ENCODE assay signal across 8 cellular contexts in the genomic region with DNA sequence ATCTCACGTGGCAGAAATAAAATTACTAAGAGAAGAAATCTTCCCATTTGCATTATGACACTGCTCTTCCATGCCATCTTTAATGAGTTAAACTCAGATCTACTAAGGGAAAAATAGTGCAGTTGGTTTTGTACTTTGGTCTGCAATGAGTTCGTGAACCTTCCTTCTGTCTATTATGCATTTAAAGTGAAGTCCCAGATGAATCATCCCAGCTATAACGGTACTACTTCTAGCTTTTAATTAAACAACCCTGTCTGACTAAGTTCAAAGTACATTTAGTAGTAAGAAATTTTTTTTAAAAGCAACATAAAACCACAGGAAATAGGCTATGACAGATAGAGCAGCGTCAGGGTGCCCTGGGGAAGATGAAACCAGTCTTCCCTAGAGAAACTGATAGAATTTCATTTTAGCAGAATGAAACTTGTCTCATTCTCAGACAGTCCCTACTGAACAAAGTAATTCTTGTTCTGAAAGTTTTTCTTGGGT. TPM values are rescaled to one million over a fixed set of nuclear protein-coding genes. Genes with fewer than 3 reads are reported as not detected.
A peak's percentile ranks its signal among the peaks of the same experiment; 100 is the strongest.
DNase-seq lines count a peak whose midpoint lies in the region; ATAC-seq and TF ChIP-seq lines count a peak whose summit lies in the region.

No MANE protein-coding gene starts in this region.

- peak; percentile 45 for DNase-seq in KG1 (lab: John Stamatoyannopoulos, UW)
- DNase-seq in activated T-helper 1 cell treated with anti-CD3 and anti-CD28 coated beads, Interleukin-12 subunit alpha, Interleukin-12 subunit beta, Interleukin-2, Interleukin-4 antibody, amounts not matched to agents 30 ng/mL and 10 ng/mL and 1 ng/mL, durations not matched to agents 14 hours and 24 hours and 36 hours (ENCODE audit: low spot score) = peak; percentile 31
- DNase-seq in naive thymus-derived CD4-positive, alpha-beta T cell = peak in 8 of 9 donors; percentile 35 to 83 (median 80)
- no peak for DNase-seq in NCI-H524 (lab: John Stamatoyannopoulos, UW)
- DNase-seq in chondrocyte (ENCODE audit: low spot score) = no peak
- DNase-seq in SK-N-DZ (ENCODE audit: low spot score) = no peak
- DNase-seq in SIG-M5 (lab: John Stamatoyannopoulos, UW) = no peak

- H3K4me3 ChIP-seq in naive thymus-derived CD4-positive, alpha-beta T cell (ENCODE audit: low read length) = no peak overlapping the region

- POLR2A ChIA-PET in naive thymus-derived CD4-positive, alpha-beta T cell (lab: Charles Lee) = interaction anchor here (1.6 to 3.7 kb wide), 2 partner anchors 9 to 40 kb away, joined by 24 to 26 read pairs; a partner anchor contains a TSS

- no peaks in the 10 kb centered on the region for H3K9me3 Mint-ChIP-seq in activated T-helper 1 cell treated with anti-CD3 and anti-CD28 coated beads, Interleukin-12 subunit alpha, Interleukin-12 subunit beta, Interleukin-2, Interleukin-4 antibody, amounts not matched to agents 30 ng/mL and 10 ng/mL and 1 ng/mL, durations not matched to agents 14 hours and 24 hours and 36 hours
- peaks cover 0 to 2% (median 0%) of the 10 kb centered on the region in 11 donors for H3K9me3 Mint-ChIP-seq in naive thymus-derived CD4-positive, alpha-beta T cell
- no peaks in the 10 kb centered on the region for H3K9me3 Mint-ChIP-seq in chondrocyte (ENCODE audit: low read depth)

- ATAC-seq in GM18858 (IDR thresholded peaks at IDR 0.05; ENCODE audit: unreplicated experiment) = peak; percentile 55
- peak; percentile 96 for ATAC-seq in naive thymus-derived CD4-positive, alpha-beta T cell

- no peaks in the 10 kb centered on the region for H3K9me3 ChIP-seq in naive thymus-derived CD4-positive, alpha-beta T cell (ENCODE audit: control insufficient read depth in 2 of 3, low read length in 3 of 3)

- intact Hi-C loops in activated T-helper 1 cell treated with anti-CD3 and anti-CD28 coated beads, Interleukin-12 subunit alpha, Interleukin-12 subunit beta, Interleukin-2, Interleukin-4 antibody, amounts not matched to agents 30 ng/mL and 10 ng/mL and 1 ng/mL, durations not matched to agents 14 hours and 24 hours and 36 hours (cut with micrococcal nuclease) = loop anchor here (1.0 to 5.0 kb wide), 8 partner anchors 31 to 465 kb away; a partner anchor contains a TSS
- intact Hi-C loops in naive thymus-derived CD4-positive, alpha-beta T cell (cut with micrococcal nuclease) = loop anchor here (1.0 to 5.0 kb wide), 7 partner anchors 9 to 216 kb away; a partner anchor contains a TSS

- no peak for TF ChIP-seq CTCF in chondrocyte (IDR thresholded peaks at IDR 0.05)

- peak overlapping the region; percentile 42 for H3K4me3 Mint-ChIP-seq in activated T-helper 1 cell treated with anti-CD3 and anti-CD28 coated beads, Interleukin-12 subunit alpha, Interleukin-12 subunit beta, Interleukin-2, Interleukin-4 antibody, amounts not matched to agents 30 ng/mL and 10 ng/mL and 1 ng/mL, durations not matched to agents 14 hours and 24 hours and 36 hours
- peak overlapping the region; percentile 39 to 89 (median 74) for H3K4me3 Mint-ChIP-seq in naive thymus-derived CD4-positive, alpha-beta T cell
- no peak overlapping the region for H3K4me3 Mint-ChIP-seq in chondrocyte (ENCODE audit: unreplicated experiment)

- peaks cover 45% of the 10 kb centered on the region for H3K4me1 Mint-ChIP-seq in activated T-helper 1 cell treated with anti-CD3 and anti-CD28 coated beads, Interleukin-12 subunit alpha, Interleukin-12 subunit beta, Interleukin-2, Interleukin-4 antibody, amounts not matched to agents 30 ng/mL and 10 ng/mL and 1 ng/mL, durations not matched to agents 14 hours and 24 hours and 36 hours (ENCODE audit: low read depth)
- H3K4me1 Mint-ChIP-seq in naive thymus-derived CD4-positive, alpha-beta T cell = peaks cover 21 to 57% (median 53%) of the 10 kb centered on the region in 7 donors
- peaks cover 10% of the 10 kb centered on the region for H3K4me1 Mint-ChIP-seq in chondrocyte (ENCODE audit: low read depth)

- H3K27me3 ChIP-seq in naive thymus-derived CD4-positive, alpha-beta T cell (ENCODE audit: control insufficient read depth in 2 of 2, insufficient read depth in 2 of 2, low read length in 2 of 2) = no peaks in the 10 kb centered on the region

- H3K36me3 Mint-ChIP-seq in activated T-helper 1 cell treated with anti-CD3 and anti-CD28 coated beads, Interleukin-12 subunit alpha, Interleukin-12 subunit beta, Interleukin-2, Interleukin-4 antibody, amounts not matched to agents 30 ng/mL and 10 ng/mL and 1 ng/mL, durations not matched to agents 14 hours and 24 hours and 36 hours (ENCODE audit: low read depth) = peaks cover 4% of the 10 kb centered on the region
- H3K36me3 Mint-ChIP-seq in naive thymus-derived CD4-positive, alpha-beta T cell = peaks cover 0 to 3% (median 0%) of the 10 kb centered on the region in 5 donors
- no peaks in the 10 kb centered on the region for H3K36me3 Mint-ChIP-seq in chondrocyte (ENCODE audit: low read depth)

- H3K4me1 ChIP-seq in naive thymus-derived CD4-positive, alpha-beta T cell (ENCODE audit: control insufficient read depth in 2 of 2, insufficient read depth in 2 of 2, low read length in 2 of 2) = peaks cover 29 to 33% of the 10 kb centered on the region in 2 donors

- CTCF ChIA-PET in naive thymus-derived CD4-positive, alpha-beta T cell (lab: Charles Lee) = interaction anchor here (0.8 to 1.8 kb wide), 4 partner anchors 9 to 40 kb away, joined by 3 to 5 read pairs (median 4); a partner anchor contains a TSS

- no peaks in the 10 kb centered on the region for H3K36me3 ChIP-seq in naive thymus-derived CD4-positive, alpha-beta T cell (ENCODE audit: control insufficient read depth in 2 of 3, insufficient read depth in 3 of 3, low read length in 3 of 3)

- H3K27ac ChIP-seq in naive thymus-derived CD4-positive, alpha-beta T cell (ENCODE audit: low read depth, low read length) = peak overlapping the region; percentile 59

- no peaks in the 10 kb centered on the region for H3K27me3 Mint-ChIP-seq in activated T-helper 1 cell treated with anti-CD3 and anti-CD28 coated beads, Interleukin-12 subunit alpha, Interleukin-12 subunit beta, Interleukin-2, Interleukin-4 antibody, amounts not matched to agents 30 ng/mL and 10 ng/mL and 1 ng/mL, durations not matched to agents 14 hours and 24 hours and 36 hours (ENCODE audit: insufficient read depth)
- H3K27me3 Mint-ChIP-seq in naive thymus-derived CD4-positive, alpha-beta T cell = no peaks in the 10 kb centered on the region
- peaks cover 5% of the 10 kb centered on the region for H3K27me3 Mint-ChIP-seq in chondrocyte (ENCODE audit: low read depth)

- peak overlapping the region; percentile 79 for H3K27ac Mint-ChIP-seq in activated T-helper 1 cell treated with anti-CD3 and anti-CD28 coated beads, Interleukin-12 subunit alpha, Interleukin-12 subunit beta, Interleukin-2, Interleukin-4 antibody, amounts not matched to agents 30 ng/mL and 10 ng/mL and 1 ng/mL, durations not matched to agents 14 hours and 24 hours and 36 hours
- H3K27ac Mint-ChIP-seq in naive thymus-derived CD4-positive, alpha-beta T cell = peak overlapping the region; percentile 78 to 96 (median 87)
- H3K27ac Mint-ChIP-seq in chondrocyte (ENCODE audit: unreplicated experiment) = no peak overlapping the region

RNA-seq across cellular contexts. Expression of a gene that starts 1.8 kb away (rescaled TPM):
- not detected in 2 replicates for total RNA-seq in activated T-helper 1 cell treated with anti-CD3 and anti-CD28 coated beads, Interleukin-12 subunit alpha, Interleukin-12 subunit beta, Interleukin-2, Interleukin-4 antibody, amounts not matched to agents 30 ng/mL and 10 ng/mL and 1 ng/mL, durations not matched to agents 14 hours and 24 hours and 36 hours
- total RNA-seq in naive thymus-derived CD4-positive, alpha-beta T cell = not detected
- not detected for polyA plus RNA-seq in naive thymus-derived CD4-positive, alpha-beta T cell
- not detected in 3 replicates for total RNA-seq in chondrocyte
- polyA plus RNA-seq in SK-N-DZ (2014; cell fraction: cytosol; rRNA removed) = not detected in 2 replicates
- not detected in 2 replicates for polyA plus RNA-seq in SK-N-DZ (2014; cell fraction: nucleus; rRNA removed)

RNA-seq across cellular contexts. Expression of a gene that starts 40.4 kb away (rescaled TPM):
- total RNA-seq in activated T-helper 1 cell treated with anti-CD3 and anti-CD28 coated beads, Interleukin-12 subunit alpha, Interleukin-12 subunit beta, Interleukin-2, Interleukin-4 antibody, amounts not matched to agents 30 ng/mL and 10 ng/mL and 1 ng/mL, durations not matched to agents 14 hours and 24 hours and 36 hours = 64.8 and 64.9 TPM in 2 replicates
- 10 to 100 TPM; 26.8 to 57.5 (median 40.1) TPM for total RNA-seq in naive thymus-derived CD4-positive, alpha-beta T cell
- polyA plus RNA-seq in naive thymus-derived CD4-positive, alpha-beta T cell = 10 to 100 TPM; 17.7 to 24.4 TPM
- 44.5 to 60.2 TPM (median 49.5 TPM) in 3 replicates for total RNA-seq in chondrocyte
- polyA plus RNA-seq in SK-N-DZ (2014; cell fraction: cytosol; rRNA removed) = 85.9 and 99.4 TPM in 2 replicates
- polyA plus RNA-seq in SK-N-DZ (2014; cell fraction: nucleus; rRNA removed) = 44.4 and 62.3 TPM in 2 replicates

RNA-seq across cellular contexts. Expression of a gene that starts 46.6 kb away (rescaled TPM):
- 29.7 and 35.3 TPM in 2 replicates for total RNA-seq in activated T-helper 1 cell treated with anti-CD3 and anti-CD28 coated beads, Interleukin-12 subunit alpha, Interleukin-12 subunit beta, Interleukin-2, Interleukin-4 antibody, amounts not matched to agents 30 ng/mL and 10 ng/mL and 1 ng/mL, durations not matched to agents 14 hours and 24 hours and 36 hours
- 10 to 100 TPM; 16.5 to 52.9 (median 22.6) TPM for total RNA-seq in naive thymus-derived CD4-positive, alpha-beta T cell
- 10 to 100 TPM; 14.9 to 17.3 TPM for polyA plus RNA-seq in naive thymus-derived CD4-positive, alpha-beta T cell
- 76.6 to 96.6 TPM (median 78.1 TPM) in 3 replicates for total RNA-seq in chondrocyte
- 16.9 and 19.7 TPM in 2 replicates for polyA plus RNA-seq in SK-N-DZ (2014; cell fraction: cytosol; rRNA removed)
- polyA plus RNA-seq in SK-N-DZ (2014; cell fraction: nucleus; rRNA removed) = 10.7 and 11.1 TPM in 2 replicates

Comparison
In these comparisons a context has a peak if more than half of its experiments do, and no peak if none do; other contexts are left out.
1. DNase-seq: peak in KG1 (single experiment), activated T-helper 1 cell treated with anti-CD3 and anti-CD28 coated beads, Interleukin-12 subunit alpha, Interleukin-12 subunit beta, Interleukin-2, Interleukin-4 antibody, amounts not matched to agents 30 ng/mL and 10 ng/mL and 1 ng/mL, durations not matched to agents 14 hours and 24 hours and 36 hours (single experiment) and naive thymus-derived CD4-positive, alpha-beta T cell (8 of 9); none in NCI-H524 (0 of 2), chondrocyte (single experiment), SK-N-DZ (single experiment) and SIG-M5 (single experiment).